In the genomic region with DNA sequence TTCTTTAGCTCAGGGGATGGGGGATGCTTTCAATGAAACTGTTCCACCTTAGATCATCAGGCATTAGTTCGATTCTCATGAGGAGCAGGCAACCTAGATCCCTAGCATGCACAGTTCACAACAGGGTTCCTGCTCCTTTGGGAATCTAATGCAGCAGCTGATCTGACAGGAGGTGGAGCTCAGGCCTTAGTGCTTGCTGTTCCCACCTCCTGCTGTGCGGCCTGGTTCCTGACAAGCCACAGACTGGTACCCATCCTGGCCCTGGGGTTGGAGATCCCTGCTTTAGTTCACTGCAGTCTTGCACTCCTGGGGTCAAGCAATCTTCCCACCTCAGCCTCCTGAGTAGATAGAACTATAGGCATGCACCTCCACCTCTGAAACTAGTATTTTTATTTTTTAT, we compare ENCODE assay signal across 2 cellular contexts.
TF ChIP-seq lines count a peak whose summit lies in the region.

No MANE protein-coding gene starts in this region.

TF ChIP-seq in GM23338, 12 proteins besides CTCF, POLR2A, EP300 and RAD21 (continued from another document):
- TF ChIP-seq, protein P1, sequence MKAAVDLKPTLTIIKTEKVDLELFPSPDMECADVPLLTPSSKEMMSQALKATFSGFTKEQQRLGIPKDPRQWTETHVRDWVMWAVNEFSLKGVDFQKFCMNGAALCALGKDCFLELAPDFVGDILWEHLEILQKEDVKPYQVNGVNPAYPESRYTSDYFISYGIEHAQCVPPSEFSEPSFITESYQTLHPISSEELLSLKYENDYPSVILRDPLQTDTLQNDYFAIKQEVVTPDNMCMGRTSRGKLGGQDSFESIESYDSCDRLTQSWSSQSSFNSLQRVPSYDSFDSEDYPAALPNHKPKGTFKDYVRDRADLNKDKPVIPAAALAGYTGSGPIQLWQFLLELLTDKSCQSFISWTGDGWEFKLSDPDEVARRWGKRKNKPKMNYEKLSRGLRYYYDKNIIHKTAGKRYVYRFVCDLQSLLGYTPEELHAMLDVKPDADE (IDR thresholded peaks at IDR 0.05), result no peak
- TF ChIP-seq NANOG (IDR thresholded peaks at IDR 0.05; ENCODE audit: borderline replicate concordance) (no peak), CREB1 (CRISPR knock-in tag; IDR thresholded peaks at IDR 0.05; ENCODE audit: low read depth) (no peak), STAT1 (IDR thresholded peaks at IDR 0.05; ENCODE audit: unreplicated experiment) (no peak), ZNF114 (CRISPR knock-in tag; IDR thresholded peaks at IDR 0.05) (no peak), POLR2AphosphoS5 (IDR thresholded peaks at IDR 0.05; ENCODE audit: low read depth) (no peak)
- TF ChIP-seq, protein P2, sequence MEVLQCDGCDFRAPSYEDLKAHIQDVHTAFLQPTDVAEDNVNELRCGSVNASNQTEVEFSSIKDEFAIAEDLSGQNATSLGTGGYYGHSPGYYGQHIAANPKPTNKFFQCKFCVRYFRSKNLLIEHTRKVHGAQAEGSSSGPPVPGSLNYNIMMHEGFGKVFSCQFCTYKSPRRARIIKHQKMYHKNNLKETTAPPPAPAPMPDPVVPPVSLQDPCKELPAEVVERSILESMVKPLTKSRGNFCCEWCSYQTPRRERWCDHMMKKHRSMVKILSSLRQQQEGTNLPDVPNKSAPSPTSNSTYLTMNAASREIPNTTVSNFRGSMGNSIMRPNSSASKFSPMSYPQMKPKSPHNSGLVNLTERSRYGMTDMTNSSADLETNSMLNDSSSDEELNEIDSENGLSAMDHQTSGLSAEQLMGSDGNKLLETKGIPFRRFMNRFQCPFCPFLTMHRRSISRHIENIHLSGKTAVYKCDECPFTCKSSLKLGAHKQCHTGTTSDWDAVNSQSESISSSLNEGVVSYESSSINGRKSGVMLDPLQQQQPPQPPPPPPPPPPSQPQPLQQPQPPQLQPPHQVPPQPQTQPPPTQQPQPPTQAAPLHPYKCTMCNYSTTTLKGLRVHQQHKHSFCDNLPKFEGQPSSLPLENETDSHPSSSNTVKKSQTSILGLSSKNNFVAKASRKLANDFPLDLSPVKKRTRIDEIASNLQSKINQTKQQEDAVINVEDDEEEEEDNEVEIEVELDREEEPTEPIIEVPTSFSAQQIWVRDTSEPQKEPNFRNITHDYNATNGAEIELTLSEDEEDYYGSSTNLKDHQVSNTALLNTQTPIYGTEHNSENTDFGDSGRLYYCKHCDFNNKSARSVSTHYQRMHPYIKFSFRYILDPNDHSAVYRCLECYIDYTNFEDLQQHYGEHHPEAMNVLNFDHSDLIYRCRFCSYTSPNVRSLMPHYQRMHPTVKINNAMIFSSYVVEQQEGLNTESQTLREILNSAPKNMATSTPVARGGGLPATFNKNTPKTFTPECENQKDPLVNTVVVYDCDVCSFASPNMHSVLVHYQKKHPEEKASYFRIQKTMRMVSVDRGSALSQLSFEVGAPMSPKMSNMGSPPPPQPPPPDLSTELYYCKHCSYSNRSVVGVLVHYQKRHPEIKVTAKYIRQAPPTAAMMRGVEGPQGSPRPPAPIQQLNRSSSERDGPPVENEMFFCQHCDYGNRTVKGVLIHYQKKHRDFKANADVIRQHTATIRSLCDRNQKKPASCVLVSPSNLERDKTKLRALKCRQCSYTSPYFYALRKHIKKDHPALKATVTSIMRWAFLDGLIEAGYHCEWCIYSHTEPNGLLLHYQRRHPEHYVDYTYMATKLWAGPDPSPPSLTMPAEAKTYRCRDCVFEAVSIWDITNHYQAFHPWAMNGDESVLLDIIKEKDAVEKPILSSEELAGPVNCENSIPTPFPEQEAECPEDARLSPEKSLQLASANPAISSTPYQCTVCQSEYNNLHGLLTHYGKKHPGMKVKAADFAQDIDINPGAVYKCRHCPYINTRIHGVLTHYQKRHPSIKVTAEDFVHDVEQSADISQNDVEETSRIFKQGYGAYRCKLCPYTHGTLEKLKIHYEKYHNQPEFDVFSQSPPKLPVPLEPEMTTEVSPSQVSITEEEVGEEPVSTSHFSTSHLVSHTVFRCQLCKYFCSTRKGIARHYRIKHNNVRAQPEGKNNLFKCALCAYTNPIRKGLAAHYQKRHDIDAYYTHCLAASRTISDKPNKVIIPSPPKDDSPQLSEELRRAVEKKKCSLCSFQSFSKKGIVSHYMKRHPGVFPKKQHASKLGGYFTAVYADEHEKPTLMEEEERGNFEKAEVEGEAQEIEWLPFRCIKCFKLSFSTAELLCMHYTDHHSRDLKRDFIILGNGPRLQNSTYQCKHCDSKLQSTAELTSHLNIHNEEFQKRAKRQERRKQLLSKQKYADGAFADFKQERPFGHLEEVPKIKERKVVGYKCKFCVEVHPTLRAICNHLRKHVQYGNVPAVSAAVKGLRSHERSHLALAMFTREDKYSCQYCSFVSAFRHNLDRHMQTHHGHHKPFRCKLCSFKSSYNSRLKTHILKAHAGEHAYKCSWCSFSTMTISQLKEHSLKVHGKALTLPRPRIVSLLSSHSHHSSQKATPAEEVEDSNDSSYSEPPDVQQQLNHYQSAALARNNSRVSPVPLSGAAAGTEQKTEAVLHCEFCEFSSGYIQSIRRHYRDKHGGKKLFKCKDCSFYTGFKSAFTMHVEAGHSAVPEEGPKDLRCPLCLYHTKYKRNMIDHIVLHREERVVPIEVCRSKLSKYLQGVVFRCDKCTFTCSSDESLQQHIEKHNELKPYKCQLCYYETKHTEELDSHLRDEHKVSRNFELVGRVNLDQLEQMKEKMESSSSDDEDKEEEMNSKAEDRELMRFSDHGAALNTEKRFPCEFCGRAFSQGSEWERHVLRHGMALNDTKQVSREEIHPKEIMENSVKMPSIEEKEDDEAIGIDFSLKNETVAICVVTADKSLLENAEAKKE (CRISPR knock-in tag; IDR thresholded peaks at IDR 0.05), result no peak

TF ChIP-seq in H1, 55 proteins besides CTCF, POLR2A, EP300 and RAD21 (continued from another document):
- no peak for TF ChIP-seq TAF7 (optimal IDR thresholded peaks at IDR 0.05; ENCODE audit: borderline replicate concordance, low read depth, low read length)
- no peak for TF ChIP-seq CREB1 (IDR thresholded peaks at IDR 0.05)
- no peak for TF ChIP-seq PHF8 (conservative IDR thresholded peaks at IDR 0.05; ENCODE audit: low read depth, low read length)
- TF ChIP-seq CHD2 (IDR thresholded peaks at IDR 0.05; ENCODE audit: low read length), result no peak
- no peak for TF ChIP-seq RNF2 (IDR thresholded peaks at IDR 0.05; ENCODE audit: borderline replicate concordance, low read depth, low read length, missing control alignments, poor library complexity, severe bottlenecking)
- TF ChIP-seq CEBPB (IDR thresholded peaks at IDR 0.05; ENCODE audit: low read depth, low read length), result no peak
- TF ChIP-seq, protein P3, sequence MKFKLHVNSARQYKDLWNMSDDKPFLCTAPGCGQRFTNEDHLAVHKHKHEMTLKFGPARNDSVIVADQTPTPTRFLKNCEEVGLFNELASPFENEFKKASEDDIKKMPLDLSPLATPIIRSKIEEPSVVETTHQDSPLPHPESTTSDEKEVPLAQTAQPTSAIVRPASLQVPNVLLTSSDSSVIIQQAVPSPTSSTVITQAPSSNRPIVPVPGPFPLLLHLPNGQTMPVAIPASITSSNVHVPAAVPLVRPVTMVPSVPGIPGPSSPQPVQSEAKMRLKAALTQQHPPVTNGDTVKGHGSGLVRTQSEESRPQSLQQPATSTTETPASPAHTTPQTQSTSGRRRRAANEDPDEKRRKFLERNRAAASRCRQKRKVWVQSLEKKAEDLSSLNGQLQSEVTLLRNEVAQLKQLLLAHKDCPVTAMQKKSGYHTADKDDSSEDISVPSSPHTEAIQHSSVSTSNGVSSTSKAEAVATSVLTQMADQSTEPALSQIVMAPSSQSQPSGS (IDR thresholded peaks at IDR 0.05; ENCODE audit: low read length), result no peak
